Comparison of ENCODE assay signal across 12 cellular contexts in genomic region chr12:68480526-68480925, GRCh38.
DNase-seq lines count a peak whose midpoint lies in the region; ATAC-seq and TF ChIP-seq lines count a peak whose summit lies in the region.
"Had no signal": no experiment of that assay in that cellular context is flagged by ENCODE, and none has a peak within 500 bp of the region (broad histone marks: within the 10 kb centered on the region; RNA-seq: fewer than 3 reads in every experiment).

No MANE protein-coding gene starts in this region.

- peaks cover 17% of the 10 kb centered on the region for H3K9me3 Mint-ChIP-seq in T-helper 1 cell treated with Interleukin-12 subunit alpha and Interleukin-12 subunit beta and Interleukin-4 antibody, amounts not matched to agents 30 μg/mL and 1 μg/mL, for 36 hours

- H3K4me3 Mint-ChIP-seq in T-helper 1 cell treated with Interleukin-12 subunit alpha and Interleukin-12 subunit beta and Interleukin-4 antibody, amounts not matched to agents 30 μg/mL and 1 μg/mL, for 36 hours, result no peak overlapping the region
- H3K4me3 Mint-ChIP-seq: endodermal cell had no signal

- intact Hi-C loops in left ventricle myocardium inferior (cut with micrococcal nuclease) (no loop called here), left ventricle myocardium superior (cut with micrococcal nuclease) (no loop called here), esophagus muscularis mucosa (cut with DNase I) (no loop called here)

- no peak for TF ChIP-seq POLR2A in esophagus muscularis mucosa (IDR thresholded peaks at IDR 0.05; ENCODE audit: low read depth)

- H3K4me1 ChIP-seq in left ventricle myocardium inferior, result no peaks in the 10 kb centered on the region
- peaks cover 0 to 23% (median 13%) of the 10 kb centered on the region in 4 donors for H3K4me1 ChIP-seq in esophagus muscularis mucosa
- H3K4me1 ChIP-seq in stomach smooth muscle (ENCODE audit: control insufficient read depth, insufficient read depth, low read length), result peaks cover 17% of the 10 kb centered on the region

- H3K36me3 Mint-ChIP-seq in T-helper 1 cell treated with Interleukin-12 subunit alpha and Interleukin-12 subunit beta and Interleukin-4 antibody, amounts not matched to agents 30 μg/mL and 1 μg/mL, for 36 hours (ENCODE audit: low read depth), result peaks cover 22% of the 10 kb centered on the region

- H3K4me3 ChIP-seq in left ventricle myocardium inferior, result no peak overlapping the region
- no peak overlapping the region for H3K4me3 ChIP-seq in esophagus muscularis mucosa
- no peak overlapping the region for H3K4me3 ChIP-seq in stomach smooth muscle (ENCODE audit: low read length in 2 of 2)

- H3K27me3 ChIP-seq in left ventricle myocardium inferior (ENCODE audit: low read depth), result no peaks in the 10 kb centered on the region
- no peaks in the 10 kb centered on the region for H3K27me3 ChIP-seq in esophagus muscularis mucosa
- H3K27me3 ChIP-seq in stomach smooth muscle (ENCODE audit: control insufficient read depth in 1 of 2, insufficient read depth in 2 of 2, low read length in 2 of 2), result no peaks in the 10 kb centered on the region

- no peak for DNase-seq in left ventricle myocardium inferior
- no peak for DNase-seq in left ventricle myocardium superior
- no peak for DNase-seq in esophagus muscularis mucosa (ENCODE audit: extremely low spot score)
- DNase-seq in iPS-NIHi7 (ENCODE audit: extremely low spot score), result no peak
- DNase-seq: endodermal cell, left colon, NCI-H1694 treated with DMSO at 0.1 percent for 48 hours had no signal

- no peaks in the 10 kb centered on the region for H3K27me3 Mint-ChIP-seq in T-helper 1 cell treated with Interleukin-12 subunit alpha and Interleukin-12 subunit beta and Interleukin-4 antibody, amounts not matched to agents 30 μg/mL and 1 μg/mL, for 36 hours (ENCODE audit: low read depth)

- H3K9ac ChIP-seq in stomach smooth muscle (ENCODE audit: low read length in 2 of 2), result no peak overlapping the region
- H3K9ac ChIP-seq: parathyroid adenoma had no signal

- H3K27ac Mint-ChIP-seq in T-helper 1 cell treated with Interleukin-12 subunit alpha and Interleukin-12 subunit beta and Interleukin-4 antibody, amounts not matched to agents 30 μg/mL and 1 μg/mL, for 36 hours, result peak overlapping the region; percentile 83
- H3K27ac Mint-ChIP-seq: endodermal cell had no signal

- peaks cover 56% of the 10 kb centered on the region for H3K4me1 Mint-ChIP-seq in T-helper 1 cell treated with Interleukin-12 subunit alpha and Interleukin-12 subunit beta and Interleukin-4 antibody, amounts not matched to agents 30 μg/mL and 1 μg/mL, for 36 hours (ENCODE audit: low read depth)

- no peak for TF ChIP-seq CTCF in left ventricle myocardium inferior (IDR thresholded peaks at IDR 0.05; ENCODE audit: borderline replicate concordance)
- no peak for TF ChIP-seq CTCF in esophagus muscularis mucosa (IDR thresholded peaks at IDR 0.05)

- ATAC-seq in left ventricle myocardium superior (no peak), HG02588 (IDR thresholded peaks at IDR 0.05; ENCODE audit: unreplicated experiment) (no peak), HG03457 (IDR thresholded peaks at IDR 0.05; ENCODE audit: unreplicated experiment) (no peak)
- ATAC-seq: left colon had no signal

- TF ChIP-seq EP300 in esophagus muscularis mucosa (IDR thresholded peaks at IDR 0.05), result no peak

- H3K9me3 ChIP-seq in left ventricle myocardium inferior (replicated peaks), result no peaks in the 10 kb centered on the region
- H3K9me3 ChIP-seq in esophagus muscularis mucosa, result no peaks in the 10 kb centered on the region
- H3K9me3 ChIP-seq in stomach smooth muscle (ENCODE audit: control insufficient read depth in 2 of 2, low read length in 2 of 2), result no peaks in the 10 kb centered on the region

- H3K36me3 ChIP-seq in left ventricle myocardium inferior, result no peaks in the 10 kb centered on the region
- no peaks in the 10 kb centered on the region for H3K36me3 ChIP-seq in esophagus muscularis mucosa
- H3K36me3 ChIP-seq in stomach smooth muscle (ENCODE audit: control insufficient read depth in 2 of 2, insufficient read depth in 2 of 2, low read length in 2 of 2), result no peaks in the 10 kb centered on the region

- H3K27ac ChIP-seq in left ventricle myocardium inferior (replicated peaks) (peak overlapping the region; percentile 39), esophagus muscularis mucosa (replicated peaks in 1 of 4) (peak overlapping the region in 3 of 4 donors; percentile 72 to 81 (median 76)), stomach smooth muscle (ENCODE audit: low read length) (peak overlapping the region; percentile 72)
- H3K27ac ChIP-seq: parathyroid adenoma had no signal
